ENCODE assay signal across 8 cellular contexts in genomic region chr6:45663181-45664180, GRCh38.
DNase-seq lines count a peak whose midpoint lies in the region; ATAC-seq and TF ChIP-seq lines count a peak whose summit lies in the region.

No MANE protein-coding gene starts in this region.

- H3K36me3 ChIP-seq in trophoblast cell (ENCODE audit: control insufficient read depth in 1 of 2, insufficient read depth in 2 of 2, low read length in 2 of 2) = no peaks in the 10 kb centered on the region

- no peak overlapping the region for H3K4ac ChIP-seq in trophoblast cell (ENCODE audit: low read depth, low read length)

- no peak overlapping the region for H4K12ac ChIP-seq in trophoblast cell (ENCODE audit: low read depth, low read length)

- no peak overlapping the region for H4K8ac ChIP-seq in trophoblast cell (ENCODE audit: low read depth, low read length)

- ATAC-seq in GM19372 (IDR thresholded peaks at IDR 0.05; ENCODE audit: low read depth, unreplicated experiment) (peak; percentile 70), GM19467 (IDR thresholded peaks at IDR 0.05; ENCODE audit: unreplicated experiment) (no peak), GM19463 (IDR thresholded peaks at IDR 0.05; ENCODE audit: unreplicated experiment) (no peak)

- DNase-seq in activated T-cell treated with anti-CD3 and anti-CD28 coated beads for 1 hour (ENCODE audit: low read depth) (peak; percentile 20), fibroblast of villous mesenchyme (ENCODE audit: low read depth) (peak; percentile 51), trophoblast cell (no peak), EL (no peak), HK-2 (ENCODE audit: unreplicated experiment) (no peak)

- H3K27me3 ChIP-seq in trophoblast cell (ENCODE audit: insufficient read depth, low read length) = no peaks in the 10 kb centered on the region

- H2BK5ac ChIP-seq in trophoblast cell (ENCODE audit: low read depth, low read length, poor library complexity) = no peak overlapping the region

- H2AK5ac ChIP-seq in trophoblast cell (ENCODE audit: low read length) = no peak overlapping the region

- H3K9me3 ChIP-seq in trophoblast cell (ENCODE audit: insufficient read depth, low read depth, low read length) = peaks cover 2% of the 10 kb centered on the region

- WGBS in trophoblast cell (ENCODE audit: extremely low coverage, insufficient coverage, insufficient read length) = no CpG with 5 or more reads among the region's 91 CpGs

- no peak overlapping the region for H3K27ac ChIP-seq in trophoblast cell (ENCODE audit: low read depth, low read length)

- H2BK12ac ChIP-seq in trophoblast cell (ENCODE audit: low read length) = no peak overlapping the region

- no peak overlapping the region for H3K9ac ChIP-seq in trophoblast cell (ENCODE audit: low read length)

- H3K14ac ChIP-seq in trophoblast cell (ENCODE audit: low read length) = no peak overlapping the region

- H3K23ac ChIP-seq in trophoblast cell (ENCODE audit: low read length) = no peak overlapping the region

- no peaks in the 10 kb centered on the region for H3K79me1 ChIP-seq in trophoblast cell (ENCODE audit: low read length)

- peak overlapping the region; percentile 61 for H3K4me2 ChIP-seq in trophoblast cell (ENCODE audit: low read length)

- peak overlapping the region; percentile 46 for H4K91ac ChIP-seq in trophoblast cell (ENCODE audit: low read depth, low read length)

- H3K4me3 ChIP-seq in fibroblast of villous mesenchyme (ENCODE audit: low read depth, low read length) (peak overlapping the region; percentile 21), trophoblast cell (ENCODE audit: low read depth, low read length) (peak overlapping the region; percentile 19)

- no peak overlapping the region for H2BK120ac ChIP-seq in trophoblast cell (ENCODE audit: insufficient read depth, low read length, poor library complexity)

- peak overlapping the region; percentile 17 for H2AFZ ChIP-seq in trophoblast cell (ENCODE audit: insufficient read depth, low read length, poor library complexity)

- no peak for TF ChIP-seq CTCF in fibroblast of villous mesenchyme (IDR thresholded peaks at IDR 0.05; ENCODE audit: insufficient read depth, low read depth, low read length)

- H3K79me2 ChIP-seq in trophoblast cell (ENCODE audit: control insufficient read depth, insufficient read depth, low read length, poor library complexity) = no peaks in the 10 kb centered on the region

- H3K4me1 ChIP-seq in trophoblast cell (ENCODE audit: control insufficient read depth in 1 of 2, insufficient read depth in 2 of 2, low read length in 2 of 2) = peaks cover 0 to 6% of the 10 kb centered on the region in 2 experiments

- no peak overlapping the region for H3K18ac ChIP-seq in trophoblast cell (ENCODE audit: low read length)

Comparison
In these comparisons a context has a peak if more than half of its experiments do, and no peak if none do; other contexts are left out.
1. DNase-seq: peak in activated T-cell treated with anti-CD3 and anti-CD28 coated beads for 1 hour (single experiment) and fibroblast of villous mesenchyme (single experiment); none in trophoblast cell (0 of 2), EL (single experiment) and HK-2 (single experiment).